22 cellular contexts compared by ENCODE assay signal in genomic region chr22:49894321-49895072, GRCh38. TPM values are rescaled to one million over a fixed set of nuclear protein-coding genes. Genes with fewer than 3 reads are reported as not detected.
DNase-seq lines count a peak whose midpoint lies in the region; ATAC-seq and TF ChIP-seq lines count a peak whose summit lies in the region.
"Had no signal": no experiment of that assay in that cellular context is flagged by ENCODE, and none has a peak within 500 bp of the region (broad histone marks: within the 10 kb centered on the region; RNA-seq: fewer than 3 reads in every experiment).

No MANE protein-coding gene starts in this region.

- H3K4me3 ChIP-seq in HCT116 (replicated peaks in 1 of 2; ENCODE audit: low read depth in 1 of 2, low read length in 2 of 2) (no peak overlapping the region), gastroesophageal sphincter (no peak overlapping the region)
- H3K4me3 ChIP-seq: colonic mucosa, HAP-1, lower lobe of right lung, tibial artery had no signal

- TF ChIP-seq RAD21 in HCT116 (IDR thresholded peaks at IDR 0.05; ENCODE audit: low read depth) = no peak

- H2AFZ ChIP-seq in HCT116 (ENCODE audit: low read depth, low read length, poor library complexity, severe bottlenecking) = no peak overlapping the region

- TF ChIP-seq CTCF in HCT116 (IDR thresholded peaks at IDR 0.05 in 2 of 3, conservative IDR thresholded peaks at IDR 0.05 in 1 of 3; ENCODE audit: borderline replicate concordance in 1 of 3, insufficient read depth in 1 of 3, low read depth in 2 of 3, low read length in 2 of 3) = no peak
- TF ChIP-seq CTCF in gastroesophageal sphincter (IDR thresholded peaks at IDR 0.05) = no peak

- no peak overlapping the region for H3K4me2 ChIP-seq in HCT116 (ENCODE audit: low read length)

- no peaks in the 10 kb centered on the region for H4K20me1 ChIP-seq in HCT116 (ENCODE audit: insufficient read depth)

- peaks cover 0 to 11% of the 10 kb centered on the region in 2 experiments; a peak in 2 of 4 replicates for H3K36me3 ChIP-seq in HCT116 (ENCODE audit: control insufficient read depth in 1 of 2, insufficient read depth in 2 of 2, low read length in 2 of 2)
- peaks cover 0 to 39% of the 10 kb centered on the region in 2 donors for H3K36me3 ChIP-seq in gastroesophageal sphincter
- H3K36me3 ChIP-seq: colonic mucosa had no signal

- CTCF ChIA-PET in HCT116 (lab: Charles Lee) = no interaction called here

- no peak for TF ChIP-seq EP300 in gastroesophageal sphincter (IDR thresholded peaks at IDR 0.05)

- intact Hi-C loops in HCT116 (cut with micrococcal nuclease) = no loop called here

- ATAC-seq in HCT116 (peak; percentile 25), left lobe of liver (peak; percentile 16), gastroesophageal sphincter (no peak), GM18502 (IDR thresholded peaks at IDR 0.05; ENCODE audit: poor library complexity, unreplicated experiment) (no peak)
- ATAC-seq: right cardiac atrium had no signal

- H3K9ac ChIP-seq in HCT116 (ENCODE audit: low read length) = no peak overlapping the region

- 62 to 84% methylated on average over 3 to 4 of the region's 8 CpGs for WGBS in gastroesophageal sphincter (ENCODE audit: low coverage in 1 of 2), 2 donors

- H3K4me3 Mint-ChIP-seq in activated naive CD8-positive, alpha-beta T cell treated with anti-CD3 and anti-CD28 coated beads for 36 hours = no peak overlapping the region
- H3K4me3 Mint-ChIP-seq: activated naive CD4-positive, alpha-beta T cell treated with anti-CD3 and anti-CD28 coated beads, Interleukin-2, amount 10 ng/mL, durations not matched to agents 7 days and 5 days had no signal

- H3K27ac Mint-ChIP-seq in activated naive CD8-positive, alpha-beta T cell treated with anti-CD3 and anti-CD28 coated beads for 36 hours = peak overlapping the region; percentile 10
- H3K27ac Mint-ChIP-seq: activated naive CD4-positive, alpha-beta T cell treated with anti-CD3 and anti-CD28 coated beads, Interleukin-2, amount 10 ng/mL, durations not matched to agents 7 days and 5 days had no signal

- peaks cover 0 to 1% of the 10 kb centered on the region in 2 experiments; a peak in 2 of 4 replicates for H3K9me3 ChIP-seq in HCT116 (ENCODE audit: control insufficient read depth in 1 of 2, insufficient read depth in 1 of 2, low read depth in 1 of 2, low read length in 2 of 2)
- peaks cover 0 to 7% (median 0%) of the 10 kb centered on the region in 3 donors for H3K9me3 ChIP-seq in gastroesophageal sphincter
- H3K9me3 ChIP-seq: colonic mucosa, lower lobe of right lung had no signal

- BruUV-seq in HCT116 (replicated peaks; lab: Mats Ljungman, UMichigan) = no TSS peak

- H3K4me1 ChIP-seq in HCT116 (ENCODE audit: control insufficient read depth in 1 of 2, insufficient read depth in 2 of 2, low read length in 2 of 2) (no peaks in the 10 kb centered on the region), gastroesophageal sphincter (no peaks in the 10 kb centered on the region)
- H3K4me1 ChIP-seq: colonic mucosa, HAP-1, lower lobe of right lung, tibial artery had no signal

- H3K27ac ChIP-seq in HCT116 (ENCODE audit: low read depth, low read length) = no peak overlapping the region
- H3K27ac ChIP-seq in gastroesophageal sphincter = no peak overlapping the region
- no peak overlapping the region for H3K27ac ChIP-seq in caudate nucleus (ENCODE audit: low read depth, low read length)
- H3K27ac ChIP-seq: colonic mucosa, lower lobe of right lung, tibial artery had no signal

- peaks cover 2% of the 10 kb centered on the region for H3K9me3 Mint-ChIP-seq in activated naive CD8-positive, alpha-beta T cell treated with anti-CD3 and anti-CD28 coated beads for 36 hours

- no peaks in the 10 kb centered on the region for H3K79me2 ChIP-seq in HCT116 (ENCODE audit: insufficient read depth, low read length)

- POLR2A ChIA-PET in HCT116 (lab: Charles Lee) = no interaction called here

- H3K36me3 Mint-ChIP-seq in activated naive CD8-positive, alpha-beta T cell treated with anti-CD3 and anti-CD28 coated beads for 36 hours = peaks cover 44% of the 10 kb centered on the region

- H3K27me3 ChIP-seq in HCT116 (ENCODE audit: insufficient read depth, low read length) (no peaks in the 10 kb centered on the region), gastroesophageal sphincter (no peaks in the 10 kb centered on the region)
- H3K27me3 ChIP-seq: colonic mucosa, tibial artery had no signal

- DNase-seq in COLO829 (ENCODE audit: low spot score) (peak; percentile 24), HCT116 (ENCODE audit: low read depth, low spot score) (no peak), left lobe of liver (ENCODE audit: low spot score) (no peak), caudate nucleus (lab: John Stamatoyannopoulos, UW) (no peak)
- DNase-seq in activated naive CD8-positive, alpha-beta T cell treated with anti-CD3 and anti-CD28 coated beads for 36 hours = no peak
- DNase-seq in stimulated activated CD4-positive, alpha-beta T cell treated with anti-CD3 and anti-CD28 coated beads, Interleukin-15, amount 100 ng/mL, for 24 hours = no peak
- DNase-seq: activated CD4-positive, alpha-beta T cell treated with anti-CD3 and anti-CD28 coated beads for 48 hours; activated CD8-positive, alpha-beta memory T cell treated with anti-CD3 and anti-CD28 coated beads, Interleukin-2, amount 50 U/mL, for 48 hours; activated naive CD4-positive, alpha-beta T cell treated with anti-CD3 and anti-CD28 coated beads, Interleukin-2, amount 10 ng/mL, durations not matched to agents 7 days and 5 days; colonic mucosa; COR-L47; lower lobe of right lung; MM.1S; NCI-H146; NCI-H2171 treated with DMSO at 0.1 percent for 48 hours; NCI-H774; right cardiac atrium; stimulated activated naive CD4-positive, alpha-beta T cell treated with Interleukin-2 at 50 U/mL for 16 hours; tibial artery had no signal

- RAD21 ChIA-PET in HCT116 (lab: Charles Lee; ENCODE audit: low non-redundant PET in 1 of 2, low total read pairs in 2 of 2, uncharacterized antibody in 2 of 2, unreplicated experiment in 2 of 2) = no interaction called here

- H3K9me2 ChIP-seq in HCT116 (ENCODE audit: insufficient read depth) = no peaks in the 10 kb centered on the region

- TF ChIP-seq POLR2A in HCT116 (IDR thresholded peaks at IDR 0.05; ENCODE audit: borderline replicate concordance, extremely low read depth, insufficient read depth, insufficient read length) = no peak
- TF ChIP-seq POLR2A in gastroesophageal sphincter (IDR thresholded peaks at IDR 0.05) = no peak

- H3K27me3 Mint-ChIP-seq in activated naive CD8-positive, alpha-beta T cell treated with anti-CD3 and anti-CD28 coated beads for 36 hours = no peaks in the 10 kb centered on the region
- H3K27me3 Mint-ChIP-seq: activated naive CD4-positive, alpha-beta T cell treated with anti-CD3 and anti-CD28 coated beads, Interleukin-2, amount 10 ng/mL, durations not matched to agents 7 days and 5 days had no signal

- H3K4me1 Mint-ChIP-seq in activated naive CD8-positive, alpha-beta T cell treated with anti-CD3 and anti-CD28 coated beads for 36 hours = peaks cover 3% of the 10 kb centered on the region
- H3K4me1 Mint-ChIP-seq: activated naive CD4-positive, alpha-beta T cell treated with anti-CD3 and anti-CD28 coated beads, Interleukin-2, amount 10 ng/mL, durations not matched to agents 7 days and 5 days had no signal

TF ChIP-seq in HCT116, 20 proteins besides CTCF, POLR2A, EP300 and RAD21 (continues in another document):
- TF ChIP-seq ATF3 (IDR thresholded peaks at IDR 0.05) (no peak), EZH2phosphoT487 (IDR thresholded peaks at IDR 0.05; ENCODE audit: borderline replicate concordance) (no peak), CEBPB (IDR thresholded peaks at IDR 0.05; ENCODE audit: low read depth) (no peak), EGR1 (IDR thresholded peaks at IDR 0.05; ENCODE audit: low read depth) (no peak), YY1 (IDR thresholded peaks at IDR 0.05; ENCODE audit: extremely low read depth, insufficient replicate concordance, low read depth, low read length) (no peak), SP1 (IDR thresholded peaks at IDR 0.05; ENCODE audit: low read depth) (no peak), TCF7L2 (IDR thresholded peaks at IDR 0.05; ENCODE audit: borderline replicate concordance, extremely low read depth, insufficient read depth, insufficient read length) (no peak), CBX3 (IDR thresholded peaks at IDR 0.05; ENCODE audit: low read depth) (no peak), EZH2 (IDR thresholded peaks at IDR 0.05) (no peak), POLR2AphosphoS5 (IDR thresholded peaks at IDR 0.05; ENCODE audit: low read depth, low read length) (no peak), JUND (IDR thresholded peaks at IDR 0.05) (no peak), ZFX (IDR thresholded peaks at IDR 0.05) (no peak), FOSL1 (IDR thresholded peaks at IDR 0.05; ENCODE audit: low read depth) (no peak), SIN3A (IDR thresholded peaks at IDR 0.05; ENCODE audit: low read depth) (no peak)

RNA-seq across cellular contexts. Expression of gene ALG12, which starts 23.7 kb away (rescaled TPM):
- total RNA-seq in HCT116 (2021; ENCODE audit: unreplicated experiment) = 16.6 TPM
- polyA plus RNA-seq in HCT116 (2012) = 13.0 and 13.7 TPM in 2 replicates
- total RNA-seq in activated naive CD8-positive, alpha-beta T cell treated with anti-CD3 and anti-CD28 coated beads for 36 hours = 10 to 100 TPM; 14.5 to 15.2 TPM
- total RNA-seq in left lobe of liver = 19.1 TPM
- total RNA-seq in gastroesophageal sphincter = 10 to 100 TPM; 18.8 to 30.0 (median 22.6) TPM

RNA-seq across cellular contexts. Expression of gene CRELD2, which starts 23.9 kb away (rescaled TPM):
- total RNA-seq in HCT116 (2021; ENCODE audit: unreplicated experiment) (45.8 TPM), left lobe of liver (65.1 TPM), gastroesophageal sphincter (10 to 100 TPM; 21.9 to 36.2 (median 30.9) TPM)
- 39.6 and 41.0 TPM in 2 replicates for polyA plus RNA-seq in HCT116 (2012)
- 10 to 100 TPM; 32.6 to 34.8 TPM for total RNA-seq in activated naive CD8-positive, alpha-beta T cell treated with anti-CD3 and anti-CD28 coated beads for 36 hours

RNA-seq across cellular contexts. Expression of gene ZBED4, which starts 40.9 kb away (rescaled TPM):
- 21.6 TPM for total RNA-seq in HCT116 (2021; ENCODE audit: unreplicated experiment)
- 13.1 and 13.8 TPM in 2 replicates for polyA plus RNA-seq in HCT116 (2012)
- 10 to 100 TPM; 20.6 to 20.7 TPM for total RNA-seq in activated naive CD8-positive, alpha-beta T cell treated with anti-CD3 and anti-CD28 coated beads for 36 hours
- total RNA-seq in left lobe of liver = 4.7 TPM
- total RNA-seq in gastroesophageal sphincter = 10 to 100 TPM in 1 of 4 donors, 1 to 10 TPM in 3; 6.9 to 12.3 (median 7.1) TPM

Comparison
In these comparisons a context has a peak if more than half of its experiments do, and no peak if none do; other contexts are left out.
1. ATAC-seq: peak in HCT116 (single experiment) and left lobe of liver (single experiment); none in gastroesophageal sphincter (single experiment) and GM18502 (single experiment).